In genomic region chr10:91220194-91220953, GRCh38 we compare ENCODE assay signal across 8 cellular contexts. TPM values are rescaled to one million over a fixed set of nuclear protein-coding genes. Genes with fewer than 3 reads are reported as not detected.
A peak's percentile ranks its signal among the peaks of the same experiment; 100 is the strongest.
DNase-seq lines count a peak whose midpoint lies in the region; ATAC-seq and TF ChIP-seq lines count a peak whose summit lies in the region.

Gene PCGF5 (plus strand): TSS chr10:91220663. CDS start chr10:91222872, 2,209 bp downstream.

- no peak for TF ChIP-seq CTCF in CD4-positive, alpha-beta T cell (IDR thresholded peaks at IDR 0.05)
- no peak for TF ChIP-seq CTCF in lung (IDR thresholded peaks at IDR 0.05; ENCODE audit: control extremely low read depth, extremely low read depth)

- POLR2A ChIA-PET in CD4-positive, alpha-beta T cell (lab: Charles Lee), result interaction anchor here (0.8 to 3.5 kb wide), 7 partner anchors 9 to 132 kb away, joined by 3 to 63 read pairs (median 3); no protein-coding TSS in a partner anchor
- POLR2A ChIA-PET in activated CD8-positive, alpha-beta T cell treated with anti-CD3 and anti-CD28 coated beads, Interleukin-2, amount 10 ng/mL, durations not matched to agents 7 days and 5 days (lab: Charles Lee), result interaction anchor here (0.6 to 1.7 kb wide), 7 partner anchors 14 to 213 kb away, joined by 3 to 8 read pairs (median 3); no protein-coding TSS in a partner anchor

- peak; percentile 81 to 95 (median 88) for DNase-seq in CD4-positive, alpha-beta T cell
- DNase-seq in NCI-H82 treated with DMSO at 0.1 percent for 48 hours (lab: John Stamatoyannopoulos, UW; ENCODE audit: unreplicated experiment) (peak; percentile 20), ecto neural progenitor cell (ENCODE audit: low spot score) (peak; percentile 94), lung (ENCODE audit: low spot score) (peak; percentile 92)
- peak; percentile 92 for DNase-seq in activated CD8-positive, alpha-beta T cell treated with anti-CD3 and anti-CD28 coated beads, Interleukin-2, amount 10 ng/mL, durations not matched to agents 7 days and 5 days
- peak; percentile 80 to 89 (median 82) for DNase-seq in stimulated activated CD4-positive, alpha-beta T cell treated with anti-CD3 and anti-CD28 coated beads, TNF-alpha, amount 100 ng/mL, for 24 hours (ENCODE audit: low read depth in 3 of 3)

- no peaks in the 10 kb centered on the region for H3K9me3 Mint-ChIP-seq in CD4-positive, alpha-beta T cell
- H3K9me3 Mint-ChIP-seq in activated CD8-positive, alpha-beta T cell treated with anti-CD3 and anti-CD28 coated beads, Interleukin-2, amount 10 ng/mL, durations not matched to agents 7 days and 5 days (ENCODE audit: insufficient read depth), result no peaks in the 10 kb centered on the region

- peak within 1 kb of the TSS; percentile 98 for H3K4me3 ChIP-seq in lung

- H3K9me3 ChIP-seq in CD4-positive, alpha-beta T cell (ENCODE audit: control insufficient read depth, low read length), result no peaks in the 10 kb centered on the region
- no peaks in the 10 kb centered on the region for H3K9me3 ChIP-seq in lung (ENCODE audit: control insufficient read depth in 2 of 2, insufficient read depth in 1 of 2, low read length in 1 of 2)

- peaks cover 2 to 19% of the 10 kb centered on the region in 2 donors for H3K4me1 ChIP-seq in lung (ENCODE audit: control insufficient read depth in 2 of 2, insufficient read depth in 2 of 2, low read length in 2 of 2)

- intact Hi-C loops in CD4-positive, alpha-beta T cell (cut with DNase I, micrococcal nuclease), result loop anchor here (1.0 to 10.0 kb wide), 8 partner anchors 20 to 1627 kb away; partner anchors contain the start of genes BTAF1 (in 1 of the 2), EXOC6 (in 1 of the 2), KIF20B (in 1 of the 2) and RPP30 (in 1 of the 2)

- H3K27ac Mint-ChIP-seq in CD4-positive, alpha-beta T cell, result peak within 1 kb of the TSS; percentile 84
- peak within 1 kb of the TSS; percentile 90 for H3K27ac Mint-ChIP-seq in activated CD8-positive, alpha-beta T cell treated with anti-CD3 and anti-CD28 coated beads, Interleukin-2, amount 10 ng/mL, durations not matched to agents 7 days and 5 days

- CTCF ChIA-PET in CD4-positive, alpha-beta T cell (lab: Charles Lee), result interaction anchor here (1.3 to 2.6 kb wide), 6 partner anchors 8 to 214 kb away, joined by 3 to 16 read pairs (median 4); no protein-coding TSS in a partner anchor
- CTCF ChIA-PET in activated CD8-positive, alpha-beta T cell treated with anti-CD3 and anti-CD28 coated beads, Interleukin-2, amount 10 ng/mL, durations not matched to agents 7 days and 5 days (lab: Charles Lee), result interaction anchor here (1.1 to 3.0 kb wide), 5 partner anchors 15 to 214 kb away, joined by 3 to 17 read pairs (median 6); no protein-coding TSS in a partner anchor

- peaks cover 44% of the 10 kb centered on the region for H3K4me1 Mint-ChIP-seq in CD4-positive, alpha-beta T cell (ENCODE audit: low read depth)
- peaks cover 43% of the 10 kb centered on the region for H3K4me1 Mint-ChIP-seq in activated CD8-positive, alpha-beta T cell treated with anti-CD3 and anti-CD28 coated beads, Interleukin-2, amount 10 ng/mL, durations not matched to agents 7 days and 5 days (ENCODE audit: low read depth)

- WGBS in lung, 2 donors, result 1% methylated on average over 56 to 66 of the region's 66 CpGs

- no peaks in the 10 kb centered on the region for H3K36me3 ChIP-seq in lung (ENCODE audit: control insufficient read depth in 2 of 2, insufficient read depth in 2 of 2, low read length in 2 of 2)

- H3K27me3 ChIP-seq in CD4-positive, alpha-beta T cell (ENCODE audit: control insufficient read depth, insufficient read depth, low read length), result no peaks in the 10 kb centered on the region
- H3K27me3 ChIP-seq in lung (ENCODE audit: control insufficient read depth, insufficient read depth), result no peaks in the 10 kb centered on the region

- peaks cover 32% of the 10 kb centered on the region for H3K36me3 Mint-ChIP-seq in CD4-positive, alpha-beta T cell (ENCODE audit: low read depth)
- peaks cover 23% of the 10 kb centered on the region for H3K36me3 Mint-ChIP-seq in activated CD8-positive, alpha-beta T cell treated with anti-CD3 and anti-CD28 coated beads, Interleukin-2, amount 10 ng/mL, durations not matched to agents 7 days and 5 days (ENCODE audit: low read depth)

- H3K27me3 Mint-ChIP-seq in CD4-positive, alpha-beta T cell, result no peaks in the 10 kb centered on the region
- H3K27me3 Mint-ChIP-seq in activated CD8-positive, alpha-beta T cell treated with anti-CD3 and anti-CD28 coated beads, Interleukin-2, amount 10 ng/mL, durations not matched to agents 7 days and 5 days (ENCODE audit: low read depth), result no peaks in the 10 kb centered on the region

- peak; percentile 94 for ATAC-seq in CD4-positive, alpha-beta T cell (ENCODE audit: poor library complexity)
- peak; percentile 95 for ATAC-seq in GM19328 (IDR thresholded peaks at IDR 0.05; ENCODE audit: unreplicated experiment)
- ATAC-seq in HG03469 (IDR thresholded peaks at IDR 0.05; ENCODE audit: unreplicated experiment), result peak; percentile 82
- peak; percentile 99 for ATAC-seq in activated CD8-positive, alpha-beta T cell treated with anti-CD3 and anti-CD28 coated beads, Interleukin-2, amount 10 ng/mL, durations not matched to agents 7 days and 5 days
- peak; percentile 99 for ATAC-seq in lung (ENCODE audit: insufficient read depth, low FRiP score)

- H3K27ac ChIP-seq in CD4-positive, alpha-beta T cell (ENCODE audit: low read depth, low read length), result peak within 1 kb of the TSS; percentile 65
- peak within 1 kb of the TSS; percentile 97 to 98 for H3K27ac ChIP-seq in lung (ENCODE audit: low read depth in 1 of 2, low read length in 1 of 2)

- peak within 1 kb of the TSS; percentile 89 for H3K4me3 Mint-ChIP-seq in CD4-positive, alpha-beta T cell
- H3K4me3 Mint-ChIP-seq in activated CD8-positive, alpha-beta T cell treated with anti-CD3 and anti-CD28 coated beads, Interleukin-2, amount 10 ng/mL, durations not matched to agents 7 days and 5 days, result peak within 1 kb of the TSS; percentile 94

RNA-seq across cellular contexts. Expression of gene PCGF5, which starts in this region (rescaled TPM):
- 10 to 100 TPM; 57.7 to 58.4 TPM for total RNA-seq in CD4-positive, alpha-beta T cell
- total RNA-seq in activated CD8-positive, alpha-beta T cell treated with anti-CD3 and anti-CD28 coated beads, Interleukin-2, amount 10 ng/mL, durations not matched to agents 7 days and 5 days, result 10 to 100 TPM; 46.2 to 46.7 TPM
- 10 to 100 TPM; 36.3 to 36.9 TPM for total RNA-seq in lung
- 10 to 100 TPM; 27.2 to 29.0 TPM for polyA plus RNA-seq in lung

Comparison
In these comparisons a context has a peak if more than half of its experiments do, and no peak if none do; other contexts are left out.
1. Peak in every context shown above with its lines: DNase-seq, ATAC-seq, H3K4me3 ChIP-seq and H3K27ac ChIP-seq.
2. DNase-seq: peak in every context shown above with its lines; median percentile 94 in ecto neural progenitor cell; 92 in activated CD8-positive, alpha-beta T cell treated with anti-CD3 and anti-CD28 coated beads, Interleukin-2, amount 10 ng/mL, durations not matched to agents 7 days and 5 days; 92 in lung; 88 in CD4-positive, alpha-beta T cell; 82 in stimulated activated CD4-positive, alpha-beta T cell treated with anti-CD3 and anti-CD28 coated beads, TNF-alpha, amount 100 ng/mL, for 24 hours; 20 in NCI-H82 treated with DMSO at 0.1 percent for 48 hours.